1 cellular context compared by ENCODE assay signal in the genomic region with DNA sequence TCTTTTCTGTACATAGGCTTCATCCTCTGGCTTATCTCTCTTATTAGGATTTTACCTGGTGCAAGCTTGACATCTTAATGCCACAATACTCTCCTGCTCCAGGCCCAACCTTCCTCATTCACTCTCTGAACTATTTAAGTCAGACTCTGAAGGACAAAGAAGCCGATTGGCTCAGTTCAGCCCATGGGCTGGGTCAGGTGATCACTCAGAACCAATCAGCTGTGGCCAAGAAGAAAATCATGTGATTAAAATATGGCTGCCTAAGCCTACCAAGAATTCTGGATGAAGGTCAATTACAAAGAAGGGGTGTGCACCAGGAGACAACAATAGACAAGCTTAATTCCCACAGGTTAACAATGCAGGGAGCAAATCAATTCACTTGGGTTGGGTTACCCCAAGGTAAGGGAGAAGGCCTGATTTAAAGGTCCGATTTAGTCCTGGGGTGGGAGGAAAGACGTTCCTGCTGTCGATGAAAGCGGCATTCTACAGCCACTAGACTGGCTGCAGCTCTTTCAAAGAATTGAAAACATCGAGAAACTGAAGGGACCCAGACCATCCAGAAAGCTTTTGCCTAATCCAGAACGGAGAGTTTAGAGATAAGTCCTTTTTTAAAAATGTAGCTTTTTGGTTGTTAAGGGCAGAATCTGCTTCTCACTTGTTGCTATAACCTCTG.
TF ChIP-seq lines count a peak whose summit lies in the region.

No MANE protein-coding gene starts in this region.

TF ChIP-seq in H1, 55 proteins besides CTCF, POLR2A, EP300 and RAD21 (continued from another document):
- TF ChIP-seq TCF12 (IDR thresholded peaks at IDR 0.05; ENCODE audit: low read depth, low read length) (no peak), BCL11A (IDR thresholded peaks at IDR 0.05; ENCODE audit: low read depth in 2 of 2, low read length in 2 of 2) (no peak), TAF7 (optimal IDR thresholded peaks at IDR 0.05; ENCODE audit: borderline replicate concordance, low read depth, low read length) (no peak), SIX5 (IDR thresholded peaks at IDR 0.05; ENCODE audit: low read depth, low read length) (no peak), ATF3 (IDR thresholded peaks at IDR 0.05; ENCODE audit: insufficient read depth, low read depth, low read length) (no peak; the same call in 1 of the 2 replicates), MAFK (IDR thresholded peaks at IDR 0.05; ENCODE audit: low read depth, low read length) (no peak), CHD2 (IDR thresholded peaks at IDR 0.05; ENCODE audit: low read length) (no peak), TBP (IDR thresholded peaks at IDR 0.05; ENCODE audit: low read depth, low read length) (no peak), TEAD4 (IDR thresholded peaks at IDR 0.05; ENCODE audit: low read depth, low read length) (no peak), FOSL1 (IDR thresholded peaks at IDR 0.05; ENCODE audit: insufficient read depth, low read depth, low read length) (no peak), RNF2 (IDR thresholded peaks at IDR 0.05; ENCODE audit: borderline replicate concordance, low read depth, low read length, missing control alignments, poor library complexity, severe bottlenecking) (no peak), ZNF274 (IDR thresholded peaks at IDR 0.05; ENCODE audit: borderline replicate concordance, extremely low read depth, low read length) (no peak), HDAC6 (IDR thresholded peaks at IDR 0.05; ENCODE audit: low read depth, low read length) (no peak), RXRA (IDR thresholded peaks at IDR 0.05; ENCODE audit: insufficient read depth, low read depth, low read length) (no peak), SP2 (IDR thresholded peaks at IDR 0.05; ENCODE audit: low read length) (no peak), RBBP5 (IDR thresholded peaks at IDR 0.05; ENCODE audit: borderline replicate concordance, low read depth, low read length) (no peak), YY1 (IDR thresholded peaks at IDR 0.05; ENCODE audit: low read depth, low read length) (peak; percentile 87), KDM1A (IDR thresholded peaks at IDR 0.05; ENCODE audit: borderline replicate concordance, low read length) (no peak), NANOG (IDR thresholded peaks at IDR 0.05; ENCODE audit: insufficient read depth, low read depth, low read length, poor library complexity, severe bottlenecking) (no peak), CHD1 (IDR thresholded peaks at IDR 0.05; ENCODE audit: low read depth, low read length) (no peak), CREB1 (IDR thresholded peaks at IDR 0.05) (no peak), SIN3A (conservative IDR thresholded peaks at IDR 0.05 in 1 of 2, IDR thresholded peaks at IDR 0.05 in 1 of 2; ENCODE audit: low read depth in 1 of 2, low read length in 2 of 2) (no peak), SP4 (IDR thresholded peaks at IDR 0.05; ENCODE audit: low read length) (no peak), PHF8 (conservative IDR thresholded peaks at IDR 0.05; ENCODE audit: low read depth, low read length) (no peak), ASH2L (IDR thresholded peaks at IDR 0.05; ENCODE audit: low read length) (peak; percentile 22), POU5F1 (IDR thresholded peaks at IDR 0.05; ENCODE audit: low read depth, low read length) (no peak), SAP30 (IDR thresholded peaks at IDR 0.05; ENCODE audit: insufficient read depth, insufficient replicate concordance, low read length) (no peak), CEBPB (IDR thresholded peaks at IDR 0.05; ENCODE audit: low read depth, low read length) (no peak), SP1 (IDR thresholded peaks at IDR 0.05; ENCODE audit: low read depth, low read length) (0 out of 2 replicates have a peak, but pooled peaks have one; percentile 43), TAF1 (IDR thresholded peaks at IDR 0.05; ENCODE audit: low read depth, low read length) (0 out of 2 replicates have a peak, but pooled peaks have one; percentile 14), CBX8 (IDR thresholded peaks at IDR 0.05; ENCODE audit: borderline replicate concordance, low read depth, low read length) (no peak), POLR2AphosphoS5 (IDR thresholded peaks at IDR 0.05; ENCODE audit: low read depth, low read length) (no peak), SUZ12 (IDR thresholded peaks at IDR 0.05; ENCODE audit: low read length) (no peak), ATF2 (IDR thresholded peaks at IDR 0.05; ENCODE audit: low read length) (no peak), NRF1 (IDR thresholded peaks at IDR 0.05; ENCODE audit: low read depth, low read length) (no peak)
- TF ChIP-seq, protein P1, sequence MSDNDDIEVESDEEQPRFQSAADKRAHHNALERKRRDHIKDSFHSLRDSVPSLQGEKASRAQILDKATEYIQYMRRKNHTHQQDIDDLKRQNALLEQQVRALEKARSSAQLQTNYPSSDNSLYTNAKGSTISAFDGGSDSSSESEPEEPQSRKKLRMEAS (IDR thresholded peaks at IDR 0.05), result no peak
- TF ChIP-seq, protein P2, sequence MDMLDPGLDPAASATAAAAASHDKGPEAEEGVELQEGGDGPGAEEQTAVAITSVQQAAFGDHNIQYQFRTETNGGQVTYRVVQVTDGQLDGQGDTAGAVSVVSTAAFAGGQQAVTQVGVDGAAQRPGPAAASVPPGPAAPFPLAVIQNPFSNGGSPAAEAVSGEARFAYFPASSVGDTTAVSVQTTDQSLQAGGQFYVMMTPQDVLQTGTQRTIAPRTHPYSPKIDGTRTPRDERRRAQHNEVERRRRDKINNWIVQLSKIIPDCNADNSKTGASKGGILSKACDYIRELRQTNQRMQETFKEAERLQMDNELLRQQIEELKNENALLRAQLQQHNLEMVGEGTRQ (IDR thresholded peaks at IDR 0.05; ENCODE audit: low read length), result peak; percentile 88
